ENCODE assay signal across 1 cellular context in genomic region chr3:128605091-128606046, GRCh38.
TF ChIP-seq lines count a peak whose summit lies in the region.

No MANE protein-coding gene starts in this region.

TF ChIP-seq in HepG2, 621 proteins besides CTCF, POLR2A, EP300 and RAD21 (continued from another document and continues in another):
- TF ChIP-seq, protein P1, sequence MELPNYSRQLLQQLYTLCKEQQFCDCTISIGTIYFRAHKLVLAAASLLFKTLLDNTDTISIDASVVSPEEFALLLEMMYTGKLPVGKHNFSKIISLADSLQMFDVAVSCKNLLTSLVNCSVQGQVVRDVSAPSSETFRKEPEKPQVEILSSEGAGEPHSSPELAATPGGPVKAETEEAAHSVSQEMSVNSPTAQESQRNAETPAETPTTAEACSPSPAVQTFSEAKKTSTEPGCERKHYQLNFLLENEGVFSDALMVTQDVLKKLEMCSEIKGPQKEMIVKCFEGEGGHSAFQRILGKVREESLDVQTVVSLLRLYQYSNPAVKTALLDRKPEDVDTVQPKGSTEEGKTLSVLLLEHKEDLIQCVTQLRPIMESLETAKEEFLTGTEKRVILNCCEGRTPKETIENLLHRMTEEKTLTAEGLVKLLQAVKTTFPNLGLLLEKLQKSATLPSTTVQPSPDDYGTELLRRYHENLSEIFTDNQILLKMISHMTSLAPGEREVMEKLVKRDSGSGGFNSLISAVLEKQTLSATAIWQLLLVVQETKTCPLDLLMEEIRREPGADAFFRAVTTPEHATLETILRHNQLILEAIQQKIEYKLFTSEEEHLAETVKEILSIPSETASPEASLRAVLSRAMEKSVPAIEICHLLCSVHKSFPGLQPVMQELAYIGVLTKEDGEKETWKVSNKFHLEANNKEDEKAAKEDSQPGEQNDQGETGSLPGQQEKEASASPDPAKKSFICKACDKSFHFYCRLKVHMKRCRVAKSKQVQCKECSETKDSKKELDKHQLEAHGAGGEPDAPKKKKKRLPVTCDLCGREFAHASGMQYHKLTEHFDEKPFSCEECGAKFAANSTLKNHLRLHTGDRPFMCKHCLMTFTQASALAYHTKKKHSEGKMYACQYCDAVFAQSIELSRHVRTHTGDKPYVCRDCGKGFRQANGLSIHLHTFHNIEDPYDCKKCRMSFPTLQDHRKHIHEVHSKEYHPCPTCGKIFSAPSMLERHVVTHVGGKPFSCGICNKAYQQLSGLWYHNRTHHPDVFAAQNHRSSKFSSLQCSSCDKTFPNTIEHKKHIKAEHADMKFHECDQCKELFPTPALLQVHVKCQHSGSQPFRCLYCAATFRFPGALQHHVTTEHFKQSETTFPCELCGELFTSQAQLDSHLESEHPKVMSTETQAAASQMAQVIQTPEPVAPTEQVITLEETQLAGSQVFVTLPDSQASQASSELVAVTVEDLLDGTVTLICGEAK (IDR thresholded peaks at IDR 0.05), result no peak
- TF ChIP-seq, protein P1 (CRISPR knock-in tag; IDR thresholded peaks at IDR 0.05), result no peak
- TF ChIP-seq SKI (IDR thresholded peaks at IDR 0.05; ENCODE audit: partially characterized antibody) (no peak), GPN1 (CRISPR knock-in tag; IDR thresholded peaks at IDR 0.05; ENCODE audit: borderline replicate concordance) (no peak), STAG1 (CRISPR knock-in tag; IDR thresholded peaks at IDR 0.05) (peak; percentile 43), FOXJ3 (CRISPR knock-in tag; IDR thresholded peaks at IDR 0.05; ENCODE audit: borderline replicate concordance) (0 out of 2 replicates have a peak, but pooled peaks have one; percentile 19), SIN3B (IDR thresholded peaks at IDR 0.05; ENCODE audit: low read length) (no peak), CEBPG (CRISPR knock-in tag; IDR thresholded peaks at IDR 0.05) (0 out of 2 replicates have a peak, but pooled peaks have one; percentile 24), RARG (CRISPR knock-in tag; IDR thresholded peaks at IDR 0.05; ENCODE audit: low read depth) (no peak), ZNF276 (CRISPR knock-in tag; IDR thresholded peaks at IDR 0.05; ENCODE audit: low read depth) (no peak), HNRNPLL (IDR thresholded peaks at IDR 0.05; ENCODE audit: low read depth, low read length, poor library complexity, severe bottlenecking) (no peak), GATAD2A (CRISPR knock-in tag; IDR thresholded peaks at IDR 0.05) (peak; percentile 73), ZNF12 (CRISPR knock-in tag; IDR thresholded peaks at IDR 0.05) (no peak), HBP1 (CRISPR knock-in tag; IDR thresholded peaks at IDR 0.05; ENCODE audit: low read depth) (no peak), NPAS2 (CRISPR knock-in tag; IDR thresholded peaks at IDR 0.05; ENCODE audit: borderline replicate concordance) (no peak), KDM5B (CRISPR knock-in tag; IDR thresholded peaks at IDR 0.05; ENCODE audit: borderline replicate concordance) (no peak), ZNF614 (CRISPR knock-in tag; IDR thresholded peaks at IDR 0.05; ENCODE audit: borderline replicate concordance) (no peak; the same call in 1 of the 2 replicates), ZFAT (CRISPR knock-in tag; conservative IDR thresholded peaks at IDR 0.05) (no peak), FOSL2 (CRISPR knock-in tag; IDR thresholded peaks at IDR 0.05) (no peak), RFX5 (IDR thresholded peaks at IDR 0.05; ENCODE audit: low read depth, low read length) (no peak), PHF20 (CRISPR knock-in tag; IDR thresholded peaks at IDR 0.05) (no peak), ZNF629 (CRISPR knock-in tag; conservative IDR thresholded peaks at IDR 0.05) (no peak), ZNF775 (CRISPR knock-in tag; IDR thresholded peaks at IDR 0.05; ENCODE audit: borderline replicate concordance) (no peak), ADNP (CRISPR knock-in tag; IDR thresholded peaks at IDR 0.05) (0 out of 2 replicates have a peak, but pooled peaks have one; percentile 29), KLF13 (CRISPR knock-in tag; IDR thresholded peaks at IDR 0.05) (no peak), MED1 (CRISPR knock-in tag; IDR thresholded peaks at IDR 0.05) (peak; percentile 58), NFE2 (CRISPR knock-in tag; IDR thresholded peaks at IDR 0.05) (no peak), ZNF737 (CRISPR knock-in tag; IDR thresholded peaks at IDR 0.05; ENCODE audit: borderline replicate concordance) (no peak), ATF7-NPFF (CRISPR knock-in tag; IDR thresholded peaks at IDR 0.05; ENCODE audit: low read depth) (no peak), HHEX (CRISPR knock-in tag; IDR thresholded peaks at IDR 0.05) (no peak), KAT8 (CRISPR knock-in tag; IDR thresholded peaks at IDR 0.05) (0 out of 2 replicates have a peak, but pooled peaks have one; percentile 42), ESRRA (CRISPR knock-in tag; IDR thresholded peaks at IDR 0.05; ENCODE audit: low read depth) (peak; percentile 79; the same call in 1 of the 2 replicates), ZNF10 (CRISPR knock-in tag; IDR thresholded peaks at IDR 0.05; ENCODE audit: borderline replicate concordance, low read depth) (no peak), FLYWCH1 (CRISPR knock-in tag; IDR thresholded peaks at IDR 0.05) (no peak), ZBTB3 (CRISPR knock-in tag; IDR thresholded peaks at IDR 0.05; ENCODE audit: borderline replicate concordance, low read depth) (no peak)
- TF ChIP-seq, protein P2, sequence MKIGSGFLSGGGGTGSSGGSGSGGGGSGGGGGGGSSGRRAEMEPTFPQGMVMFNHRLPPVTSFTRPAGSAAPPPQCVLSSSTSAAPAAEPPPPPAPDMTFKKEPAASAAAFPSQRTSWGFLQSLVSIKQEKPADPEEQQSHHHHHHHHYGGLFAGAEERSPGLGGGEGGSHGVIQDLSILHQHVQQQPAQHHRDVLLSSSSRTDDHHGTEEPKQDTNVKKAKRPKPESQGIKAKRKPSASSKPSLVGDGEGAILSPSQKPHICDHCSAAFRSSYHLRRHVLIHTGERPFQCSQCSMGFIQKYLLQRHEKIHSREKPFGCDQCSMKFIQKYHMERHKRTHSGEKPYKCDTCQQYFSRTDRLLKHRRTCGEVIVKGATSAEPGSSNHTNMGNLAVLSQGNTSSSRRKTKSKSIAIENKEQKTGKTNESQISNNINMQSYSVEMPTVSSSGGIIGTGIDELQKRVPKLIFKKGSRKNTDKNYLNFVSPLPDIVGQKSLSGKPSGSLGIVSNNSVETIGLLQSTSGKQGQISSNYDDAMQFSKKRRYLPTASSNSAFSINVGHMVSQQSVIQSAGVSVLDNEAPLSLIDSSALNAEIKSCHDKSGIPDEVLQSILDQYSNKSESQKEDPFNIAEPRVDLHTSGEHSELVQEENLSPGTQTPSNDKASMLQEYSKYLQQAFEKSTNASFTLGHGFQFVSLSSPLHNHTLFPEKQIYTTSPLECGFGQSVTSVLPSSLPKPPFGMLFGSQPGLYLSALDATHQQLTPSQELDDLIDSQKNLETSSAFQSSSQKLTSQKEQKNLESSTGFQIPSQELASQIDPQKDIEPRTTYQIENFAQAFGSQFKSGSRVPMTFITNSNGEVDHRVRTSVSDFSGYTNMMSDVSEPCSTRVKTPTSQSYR (CRISPR knock-in tag; IDR thresholded peaks at IDR 0.05; ENCODE audit: borderline replicate concordance), result no peak
- TF ChIP-seq, protein P3, sequence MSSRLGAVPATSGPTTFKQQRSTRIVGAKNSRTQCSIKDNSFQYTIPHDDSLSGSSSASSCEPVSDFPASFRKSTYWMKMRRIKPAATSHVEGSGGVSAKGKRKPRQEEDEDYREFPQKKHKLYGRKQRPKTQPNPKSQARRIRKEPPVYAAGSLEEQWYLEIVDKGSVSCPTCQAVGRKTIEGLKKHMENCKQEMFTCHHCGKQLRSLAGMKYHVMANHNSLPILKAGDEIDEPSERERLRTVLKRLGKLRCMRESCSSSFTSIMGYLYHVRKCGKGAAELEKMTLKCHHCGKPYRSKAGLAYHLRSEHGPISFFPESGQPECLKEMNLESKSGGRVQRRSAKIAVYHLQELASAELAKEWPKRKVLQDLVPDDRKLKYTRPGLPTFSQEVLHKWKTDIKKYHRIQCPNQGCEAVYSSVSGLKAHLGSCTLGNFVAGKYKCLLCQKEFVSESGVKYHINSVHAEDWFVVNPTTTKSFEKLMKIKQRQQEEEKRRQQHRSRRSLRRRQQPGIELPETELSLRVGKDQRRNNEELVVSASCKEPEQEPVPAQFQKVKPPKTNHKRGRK (CRISPR knock-in tag; IDR thresholded peaks at IDR 0.05), result no peak
- TF ChIP-seq, protein P4, sequence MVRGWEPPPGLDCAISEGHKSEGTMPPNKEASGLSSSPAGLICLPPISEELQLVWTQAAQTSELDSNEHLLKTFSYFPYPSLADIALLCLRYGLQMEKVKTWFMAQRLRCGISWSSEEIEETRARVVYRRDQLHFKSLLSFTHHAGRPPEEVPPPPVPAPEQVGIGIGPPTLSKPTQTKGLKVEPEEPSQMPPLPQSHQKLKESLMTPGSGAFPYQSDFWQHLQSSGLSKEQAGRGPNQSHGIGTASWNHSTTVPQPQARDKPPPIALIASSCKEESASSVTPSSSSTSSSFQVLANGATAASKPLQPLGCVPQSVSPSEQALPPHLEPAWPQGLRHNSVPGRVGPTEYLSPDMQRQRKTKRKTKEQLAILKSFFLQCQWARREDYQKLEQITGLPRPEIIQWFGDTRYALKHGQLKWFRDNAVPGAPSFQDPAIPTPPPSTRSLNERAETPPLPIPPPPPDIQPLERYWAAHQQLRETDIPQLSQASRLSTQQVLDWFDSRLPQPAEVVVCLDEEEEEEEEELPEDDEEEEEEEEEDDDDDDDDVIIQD (CRISPR knock-in tag; IDR thresholded peaks at IDR 0.05; ENCODE audit: low read depth), result 0 out of 2 replicates have a peak, but pooled peaks have one; percentile 55
- TF ChIP-seq, protein P5, sequence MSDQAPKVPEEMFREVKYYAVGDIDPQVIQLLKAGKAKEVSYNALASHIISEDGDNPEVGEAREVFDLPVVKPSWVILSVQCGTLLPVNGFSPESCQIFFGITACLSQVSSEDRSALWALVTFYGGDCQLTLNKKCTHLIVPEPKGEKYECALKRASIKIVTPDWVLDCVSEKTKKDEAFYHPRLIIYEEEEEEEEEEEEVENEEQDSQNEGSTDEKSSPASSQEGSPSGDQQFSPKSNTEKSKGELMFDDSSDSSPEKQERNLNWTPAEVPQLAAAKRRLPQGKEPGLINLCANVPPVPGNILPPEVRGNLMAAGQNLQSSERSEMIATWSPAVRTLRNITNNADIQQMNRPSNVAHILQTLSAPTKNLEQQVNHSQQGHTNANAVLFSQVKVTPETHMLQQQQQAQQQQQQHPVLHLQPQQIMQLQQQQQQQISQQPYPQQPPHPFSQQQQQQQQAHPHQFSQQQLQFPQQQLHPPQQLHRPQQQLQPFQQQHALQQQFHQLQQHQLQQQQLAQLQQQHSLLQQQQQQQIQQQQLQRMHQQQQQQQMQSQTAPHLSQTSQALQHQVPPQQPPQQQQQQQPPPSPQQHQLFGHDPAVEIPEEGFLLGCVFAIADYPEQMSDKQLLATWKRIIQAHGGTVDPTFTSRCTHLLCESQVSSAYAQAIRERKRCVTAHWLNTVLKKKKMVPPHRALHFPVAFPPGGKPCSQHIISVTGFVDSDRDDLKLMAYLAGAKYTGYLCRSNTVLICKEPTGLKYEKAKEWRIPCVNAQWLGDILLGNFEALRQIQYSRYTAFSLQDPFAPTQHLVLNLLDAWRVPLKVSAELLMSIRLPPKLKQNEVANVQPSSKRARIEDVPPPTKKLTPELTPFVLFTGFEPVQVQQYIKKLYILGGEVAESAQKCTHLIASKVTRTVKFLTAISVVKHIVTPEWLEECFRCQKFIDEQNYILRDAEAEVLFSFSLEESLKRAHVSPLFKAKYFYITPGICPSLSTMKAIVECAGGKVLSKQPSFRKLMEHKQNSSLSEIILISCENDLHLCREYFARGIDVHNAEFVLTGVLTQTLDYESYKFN (CRISPR knock-in tag; conservative IDR thresholded peaks at IDR 0.05), result peak; percentile 89
